1 cellular context compared by ENCODE assay signal in genomic region chr19:33273881-33274662, GRCh38.
TF ChIP-seq lines count a peak whose summit lies in the region.

No MANE protein-coding gene starts in this region.

TF ChIP-seq in HepG2, 621 proteins besides CTCF, POLR2A, EP300 and RAD21 (continued from another document and continues in another):
- TF ChIP-seq, protein P1, sequence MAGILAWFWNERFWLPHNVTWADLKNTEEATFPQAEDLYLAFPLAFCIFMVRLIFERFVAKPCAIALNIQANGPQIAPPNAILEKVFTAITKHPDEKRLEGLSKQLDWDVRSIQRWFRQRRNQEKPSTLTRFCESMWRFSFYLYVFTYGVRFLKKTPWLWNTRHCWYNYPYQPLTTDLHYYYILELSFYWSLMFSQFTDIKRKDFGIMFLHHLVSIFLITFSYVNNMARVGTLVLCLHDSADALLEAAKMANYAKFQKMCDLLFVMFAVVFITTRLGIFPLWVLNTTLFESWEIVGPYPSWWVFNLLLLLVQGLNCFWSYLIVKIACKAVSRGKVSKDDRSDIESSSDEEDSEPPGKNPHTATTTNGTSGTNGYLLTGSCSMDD (CRISPR knock-in tag; IDR thresholded peaks at IDR 0.05): no peak
- TF ChIP-seq NCOA2 (CRISPR knock-in tag; IDR thresholded peaks at IDR 0.05) (peak; percentile 63), ZBTB37 (CRISPR knock-in tag; IDR thresholded peaks at IDR 0.05) (no peak), ZNF616 (CRISPR knock-in tag; IDR thresholded peaks at IDR 0.05; ENCODE audit: low read depth) (no peak), MLLT10 (CRISPR knock-in tag; IDR thresholded peaks at IDR 0.05) (no peak), MEF2D (CRISPR knock-in tag; IDR thresholded peaks at IDR 0.05) (peak; percentile 85; the same call in 1 of the 2 replicates), ZFYVE20 (CRISPR knock-in tag; IDR thresholded peaks at IDR 0.05; ENCODE audit: borderline replicate concordance, low read depth) (no peak), ZNF20 (CRISPR knock-in tag; IDR thresholded peaks at IDR 0.05) (no peak), ZNF572 (CRISPR knock-in tag; IDR thresholded peaks at IDR 0.05) (no peak), TBX2 (CRISPR knock-in tag; IDR thresholded peaks at IDR 0.05; ENCODE audit: borderline replicate concordance) (peak; percentile 77), SMARCE1 (IDR thresholded peaks at IDR 0.05; ENCODE audit: borderline replicate concordance) (no peak), ZFY (CRISPR knock-in tag; IDR thresholded peaks at IDR 0.05) (peak; percentile 71), ZBTB34 (CRISPR knock-in tag; IDR thresholded peaks at IDR 0.05) (peak; percentile 76; the same call in 1 of the 2 replicates), ZNF644 (CRISPR knock-in tag; IDR thresholded peaks at IDR 0.05; ENCODE audit: low read depth) (no peak), ZNF780A (CRISPR knock-in tag; IDR thresholded peaks at IDR 0.05) (no peak), ZNF180 (CRISPR knock-in tag; IDR thresholded peaks at IDR 0.05; ENCODE audit: borderline replicate concordance, low read depth) (no peak), ZBTB26 (CRISPR knock-in tag; IDR thresholded peaks at IDR 0.05; ENCODE audit: borderline replicate concordance) (peak; percentile 63), GMEB2 (CRISPR knock-in tag; IDR thresholded peaks at IDR 0.05; ENCODE audit: low read depth) (no peak), EED (CRISPR knock-in tag; IDR thresholded peaks at IDR 0.05) (no peak), HDAC1 (CRISPR knock-in tag; IDR thresholded peaks at IDR 0.05) (peak; percentile 75; the same call in 1 of the 2 replicates), U2AF1 (optimal IDR thresholded peaks at IDR 0.05; ENCODE audit: low read depth, low read length) (no peak), ZNF83 (CRISPR knock-in tag; IDR thresholded peaks at IDR 0.05; ENCODE audit: borderline replicate concordance) (no peak), POLR2AphosphoS5 (IDR thresholded peaks at IDR 0.05; ENCODE audit: low read depth, low read length) (no peak), IRF2 (CRISPR knock-in tag; IDR thresholded peaks at IDR 0.05) (no peak), DMAP1 (CRISPR knock-in tag; IDR thresholded peaks at IDR 0.05) (peak; percentile 65; the same call in 1 of the 2 replicates), ZNF709 (CRISPR knock-in tag; IDR thresholded peaks at IDR 0.05) (no peak), ZNF777 (CRISPR knock-in tag; IDR thresholded peaks at IDR 0.05) (no peak), KMT2B (CRISPR knock-in tag; IDR thresholded peaks at IDR 0.05) (peak; percentile 40; the same call in 1 of the 2 replicates), ZNF740 (CRISPR knock-in tag; IDR thresholded peaks at IDR 0.05) (no peak), ZBTB39 (CRISPR knock-in tag; IDR thresholded peaks at IDR 0.05) (peak; percentile 47; the same call in 1 of the 2 replicates), MXD3 (CRISPR knock-in tag; IDR thresholded peaks at IDR 0.05) (peak; percentile 30; the same call in 1 of the 2 replicates), FOXO1 (CRISPR knock-in tag; IDR thresholded peaks at IDR 0.05) (peak; percentile 75), DNMT1 (CRISPR knock-in tag; IDR thresholded peaks at IDR 0.05) (no peak), CBX1 (IDR thresholded peaks at IDR 0.05; ENCODE audit: low read depth) (no peak), ZFP41 (CRISPR knock-in tag; IDR thresholded peaks at IDR 0.05; ENCODE audit: borderline replicate concordance) (no peak), DPF2 (CRISPR knock-in tag; IDR thresholded peaks at IDR 0.05; ENCODE audit: borderline replicate concordance, low read depth) (peak; percentile 71; the same call in 1 of the 2 replicates), ATF7 (IDR thresholded peaks at IDR 0.05) (no peak), ATF7 (CRISPR knock-in tag; IDR thresholded peaks at IDR 0.05) (no peak; the same call in 1 of the 2 replicates), MTF2 (CRISPR knock-in tag; IDR thresholded peaks at IDR 0.05; ENCODE audit: borderline replicate concordance) (no peak), ERF (CRISPR knock-in tag; IDR thresholded peaks at IDR 0.05) (peak; percentile 58; the same call in 1 of the 2 replicates)
- TF ChIP-seq, protein P2, sequence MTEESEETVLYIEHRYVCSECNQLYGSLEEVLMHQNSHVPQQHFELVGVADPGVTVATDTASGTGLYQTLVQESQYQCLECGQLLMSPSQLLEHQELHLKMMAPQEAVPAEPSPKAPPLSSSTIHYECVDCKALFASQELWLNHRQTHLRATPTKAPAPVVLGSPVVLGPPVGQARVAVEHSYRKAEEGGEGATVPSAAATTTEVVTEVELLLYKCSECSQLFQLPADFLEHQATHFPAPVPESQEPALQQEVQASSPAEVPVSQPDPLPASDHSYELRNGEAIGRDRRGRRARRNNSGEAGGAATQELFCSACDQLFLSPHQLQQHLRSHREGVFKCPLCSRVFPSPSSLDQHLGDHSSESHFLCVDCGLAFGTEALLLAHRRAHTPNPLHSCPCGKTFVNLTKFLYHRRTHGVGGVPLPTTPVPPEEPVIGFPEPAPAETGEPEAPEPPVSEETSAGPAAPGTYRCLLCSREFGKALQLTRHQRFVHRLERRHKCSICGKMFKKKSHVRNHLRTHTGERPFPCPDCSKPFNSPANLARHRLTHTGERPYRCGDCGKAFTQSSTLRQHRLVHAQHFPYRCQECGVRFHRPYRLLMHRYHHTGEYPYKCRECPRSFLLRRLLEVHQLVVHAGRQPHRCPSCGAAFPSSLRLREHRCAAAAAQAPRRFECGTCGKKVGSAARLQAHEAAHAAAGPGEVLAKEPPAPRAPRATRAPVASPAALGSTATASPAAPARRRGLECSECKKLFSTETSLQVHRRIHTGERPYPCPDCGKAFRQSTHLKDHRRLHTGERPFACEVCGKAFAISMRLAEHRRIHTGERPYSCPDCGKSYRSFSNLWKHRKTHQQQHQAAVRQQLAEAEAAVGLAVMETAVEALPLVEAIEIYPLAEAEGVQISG (CRISPR knock-in tag; IDR thresholded peaks at IDR 0.05): peak; percentile 68
- TF ChIP-seq, protein P3, sequence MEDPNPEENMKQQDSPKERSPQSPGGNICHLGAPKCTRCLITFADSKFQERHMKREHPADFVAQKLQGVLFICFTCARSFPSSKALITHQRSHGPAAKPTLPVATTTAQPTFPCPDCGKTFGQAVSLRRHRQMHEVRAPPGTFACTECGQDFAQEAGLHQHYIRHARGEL (CRISPR knock-in tag; IDR thresholded peaks at IDR 0.05): no peak
- TF ChIP-seq, protein P4, sequence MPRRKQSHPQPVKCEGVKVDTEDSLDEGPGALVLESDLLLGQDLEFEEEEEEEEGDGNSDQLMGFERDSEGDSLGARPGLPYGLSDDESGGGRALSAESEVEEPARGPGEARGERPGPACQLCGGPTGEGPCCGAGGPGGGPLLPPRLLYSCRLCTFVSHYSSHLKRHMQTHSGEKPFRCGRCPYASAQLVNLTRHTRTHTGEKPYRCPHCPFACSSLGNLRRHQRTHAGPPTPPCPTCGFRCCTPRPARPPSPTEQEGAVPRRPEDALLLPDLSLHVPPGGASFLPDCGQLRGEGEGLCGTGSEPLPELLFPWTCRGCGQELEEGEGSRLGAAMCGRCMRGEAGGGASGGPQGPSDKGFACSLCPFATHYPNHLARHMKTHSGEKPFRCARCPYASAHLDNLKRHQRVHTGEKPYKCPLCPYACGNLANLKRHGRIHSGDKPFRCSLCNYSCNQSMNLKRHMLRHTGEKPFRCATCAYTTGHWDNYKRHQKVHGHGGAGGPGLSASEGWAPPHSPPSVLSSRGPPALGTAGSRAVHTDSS (CRISPR knock-in tag; conservative IDR thresholded peaks at IDR 0.05): no peak
- TF ChIP-seq, protein P5, sequence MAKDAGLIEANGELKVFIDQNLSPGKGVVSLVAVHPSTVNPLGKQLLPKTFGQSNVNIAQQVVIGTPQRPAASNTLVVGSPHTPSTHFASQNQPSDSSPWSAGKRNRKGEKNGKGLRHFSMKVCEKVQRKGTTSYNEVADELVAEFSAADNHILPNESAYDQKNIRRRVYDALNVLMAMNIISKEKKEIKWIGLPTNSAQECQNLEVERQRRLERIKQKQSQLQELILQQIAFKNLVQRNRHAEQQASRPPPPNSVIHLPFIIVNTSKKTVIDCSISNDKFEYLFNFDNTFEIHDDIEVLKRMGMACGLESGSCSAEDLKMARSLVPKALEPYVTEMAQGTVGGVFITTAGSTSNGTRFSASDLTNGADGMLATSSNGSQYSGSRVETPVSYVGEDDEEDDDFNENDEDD (CRISPR knock-in tag; IDR thresholded peaks at IDR 0.05; ENCODE audit: borderline replicate concordance): peak; percentile 48; the same call in 1 of the 2 replicates
- TF ChIP-seq, protein P6, sequence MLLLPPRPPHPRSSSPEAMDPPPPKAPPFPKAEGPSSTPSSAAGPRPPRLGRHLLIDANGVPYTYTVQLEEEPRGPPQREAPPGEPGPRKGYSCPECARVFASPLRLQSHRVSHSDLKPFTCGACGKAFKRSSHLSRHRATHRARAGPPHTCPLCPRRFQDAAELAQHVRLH (CRISPR knock-in tag; IDR thresholded peaks at IDR 0.05; ENCODE audit: borderline replicate concordance, low read depth): 0 out of 2 replicates have a peak, but pooled peaks have one; percentile 39
- TF ChIP-seq, protein P7, sequence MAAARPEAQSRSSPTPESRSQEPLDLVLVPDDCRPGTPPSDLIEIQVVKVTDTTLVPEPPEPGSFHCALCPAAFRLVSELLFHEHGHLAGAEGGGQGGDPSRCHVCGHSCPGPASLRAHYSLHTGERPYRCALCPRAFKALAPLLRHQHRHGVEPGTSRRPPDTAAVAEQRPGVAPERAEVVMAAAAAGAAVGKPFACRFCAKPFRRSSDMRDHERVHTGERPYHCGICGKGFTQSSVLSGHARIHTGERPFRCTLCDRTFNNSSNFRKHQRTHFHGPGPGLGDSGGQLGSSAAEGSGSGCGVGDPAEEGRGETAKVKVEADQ (CRISPR knock-in tag; IDR thresholded peaks at IDR 0.05; ENCODE audit: borderline replicate concordance): no peak
- TF ChIP-seq, protein P8, sequence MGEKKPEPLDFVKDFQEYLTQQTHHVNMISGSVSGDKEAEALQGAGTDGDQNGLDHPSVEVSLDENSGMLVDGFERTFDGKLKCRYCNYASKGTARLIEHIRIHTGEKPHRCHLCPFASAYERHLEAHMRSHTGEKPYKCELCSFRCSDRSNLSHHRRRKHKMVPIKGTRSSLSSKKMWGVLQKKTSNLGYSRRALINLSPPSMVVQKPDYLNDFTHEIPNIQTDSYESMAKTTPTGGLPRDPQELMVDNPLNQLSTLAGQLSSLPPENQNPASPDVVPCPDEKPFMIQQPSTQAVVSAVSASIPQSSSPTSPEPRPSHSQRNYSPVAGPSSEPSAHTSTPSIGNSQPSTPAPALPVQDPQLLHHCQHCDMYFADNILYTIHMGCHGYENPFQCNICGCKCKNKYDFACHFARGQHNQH (CRISPR knock-in tag; IDR thresholded peaks at IDR 0.05): no peak
